11 cellular contexts compared by ENCODE assay signal in the genomic region with DNA sequence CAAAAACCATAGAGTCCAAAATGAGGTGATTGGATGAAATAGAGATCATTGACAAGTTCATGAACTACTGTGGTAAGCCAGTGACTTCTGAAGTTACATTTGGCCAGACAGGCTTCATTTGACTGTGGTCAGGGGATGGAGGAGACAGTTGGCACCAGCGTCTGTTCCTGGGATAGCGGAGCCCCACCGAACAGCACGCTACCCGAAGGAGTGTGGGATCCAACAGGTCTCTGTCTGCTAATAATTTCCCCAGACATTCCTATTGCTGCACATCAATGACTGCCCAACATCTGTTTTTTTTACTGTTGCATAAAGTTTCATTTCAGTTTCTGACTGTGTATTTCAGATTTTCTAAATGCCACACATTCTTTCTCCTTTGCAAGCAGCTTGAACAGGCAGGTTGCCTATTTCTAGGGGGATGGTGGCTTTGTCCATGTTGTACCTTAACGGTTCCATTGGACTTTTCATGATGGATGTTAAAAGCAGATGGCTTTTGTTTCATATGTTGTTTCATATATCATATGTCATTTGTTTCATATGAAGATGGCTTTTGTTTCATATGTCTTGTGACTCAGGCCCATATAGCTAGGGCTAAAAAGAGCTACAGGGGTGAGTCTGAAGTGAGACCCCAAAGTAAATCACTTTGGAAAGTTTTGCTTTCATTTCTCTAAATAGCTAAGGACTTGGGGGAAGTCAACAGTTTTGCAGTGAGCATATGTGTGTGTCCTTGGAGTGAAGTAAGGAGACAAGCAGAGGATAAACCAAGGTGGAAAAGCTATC.
DNase-seq lines count a peak whose midpoint lies in the region; ATAC-seq and TF ChIP-seq lines count a peak whose summit lies in the region.
"Had no signal": no experiment of that assay in that cellular context is flagged by ENCODE, and none has a peak within 500 bp of the region (broad histone marks: within the 10 kb centered on the region; RNA-seq: fewer than 3 reads in every experiment).

No MANE protein-coding gene starts in this region.

- no peak overlapping the region for H3K9ac ChIP-seq in adipocyte (ENCODE audit: low read length)

- H3K9me3 Mint-ChIP-seq in osteocyte (ENCODE audit: unreplicated experiment) = peaks cover 3% of the 10 kb centered on the region
- H3K9me3 Mint-ChIP-seq: activated naive CD4-positive, alpha-beta T cell treated with anti-CD3 and anti-CD28 coated beads, Interleukin-2, amount 50 U/mL, for 24 hours; natural killer cell treated with Interleukin-12 subunit alpha and Interleukin-12 subunit beta and Interleukin-15 and Interleukin-18, amount 100 ng/mL, for 72 hours had no signal

- H3K4me3 Mint-ChIP-seq in osteocyte (ENCODE audit: unreplicated experiment) = no peak overlapping the region
- H3K4me3 Mint-ChIP-seq: activated naive CD4-positive, alpha-beta T cell treated with anti-CD3 and anti-CD28 coated beads, Interleukin-2, amount 50 U/mL, for 24 hours; natural killer cell treated with Interleukin-12 subunit alpha and Interleukin-12 subunit beta and Interleukin-15 and Interleukin-18, amount 100 ng/mL, for 72 hours had no signal

- ATAC-seq in GM18868 (IDR thresholded peaks at IDR 0.05; ENCODE audit: unreplicated experiment) (peak; percentile 37), HG02943 (IDR thresholded peaks at IDR 0.05; ENCODE audit: low read depth, unreplicated experiment) (peak; percentile 33), HG02970 (IDR thresholded peaks at IDR 0.05; ENCODE audit: low FRiP score, unreplicated experiment) (no peak), GM21367 (IDR thresholded peaks at IDR 0.05; ENCODE audit: unreplicated experiment) (no peak)
- ATAC-seq: natural killer cell treated with Interleukin-12 subunit alpha and Interleukin-12 subunit beta and Interleukin-15 and Interleukin-18, amount 100 ng/mL, for 72 hours had no signal

- peaks cover 37% of the 10 kb centered on the region for H3K4me1 ChIP-seq in adipocyte (ENCODE audit: control insufficient read depth, insufficient read depth, low read length)

- TF ChIP-seq CTCF in osteocyte (IDR thresholded peaks at IDR 0.05) = no peak

- no peak overlapping the region for H3K4me3 ChIP-seq in adipocyte (ENCODE audit: low read length)

- H3K27me3 ChIP-seq in adipocyte (replicated peaks; ENCODE audit: control insufficient read depth, insufficient read depth, low read length) = peaks cover 4% of the 10 kb centered on the region

- H3K4me1 Mint-ChIP-seq in osteocyte (ENCODE audit: unreplicated experiment) = peaks cover 46% of the 10 kb centered on the region

- H3K36me3 Mint-ChIP-seq in osteocyte (ENCODE audit: unreplicated experiment) = no peaks in the 10 kb centered on the region
- H3K36me3 Mint-ChIP-seq: activated naive CD4-positive, alpha-beta T cell treated with anti-CD3 and anti-CD28 coated beads, Interleukin-2, amount 50 U/mL, for 24 hours; natural killer cell treated with Interleukin-12 subunit alpha and Interleukin-12 subunit beta and Interleukin-15 and Interleukin-18, amount 100 ng/mL, for 72 hours had no signal

- no peaks in the 10 kb centered on the region for H3K9me3 ChIP-seq in adipocyte (ENCODE audit: control insufficient read depth, low read length)

- H3K27me3 Mint-ChIP-seq in osteocyte (ENCODE audit: unreplicated experiment) = no peaks in the 10 kb centered on the region

- peaks cover 4% of the 10 kb centered on the region for H3K36me3 ChIP-seq in adipocyte (ENCODE audit: control insufficient read depth, insufficient read depth, low read length, severe bottlenecking)

- DNase-seq in adipocyte (ENCODE audit: low read depth) = peak; percentile 72
- no peak for DNase-seq in osteocyte (ENCODE audit: extremely low spot score, unreplicated experiment)
- no peak for DNase-seq in putamen (ENCODE audit: low spot score)
- no peak for DNase-seq in OCI-M2 (lab: John Stamatoyannopoulos, UW; ENCODE audit: unreplicated experiment)
- DNase-seq: NCI-H2029 had no signal

- peak overlapping the region; percentile 83 for H3K27ac Mint-ChIP-seq in osteocyte (ENCODE audit: unreplicated experiment)
- H3K27ac Mint-ChIP-seq: activated naive CD4-positive, alpha-beta T cell treated with anti-CD3 and anti-CD28 coated beads, Interleukin-2, amount 50 U/mL, for 24 hours; natural killer cell treated with Interleukin-12 subunit alpha and Interleukin-12 subunit beta and Interleukin-15 and Interleukin-18, amount 100 ng/mL, for 72 hours had no signal

Comparison
In these comparisons a context has a peak if more than half of its experiments do, and no peak if none do; other contexts are left out.
1. ATAC-seq: peak in GM18868 (single experiment) and HG02943 (single experiment); none in HG02970 (single experiment) and GM21367 (single experiment).